ENCODE assay signal across 1 cellular context in genomic region chr4:1401409-1402020, GRCh38.
TF ChIP-seq lines count a peak whose summit lies in the region.

No MANE protein-coding gene starts in this region.

TF ChIP-seq in HCT116, 20 proteins besides CTCF, POLR2A, EP300 and RAD21 (continued from another document):
- no peak for TF ChIP-seq ZBTB33 (IDR thresholded peaks at IDR 0.05; ENCODE audit: extremely low read depth, insufficient replicate concordance, low read length)
TF ChIP-seq in HCT116: peak in this region for 0.
